In the genomic region with DNA sequence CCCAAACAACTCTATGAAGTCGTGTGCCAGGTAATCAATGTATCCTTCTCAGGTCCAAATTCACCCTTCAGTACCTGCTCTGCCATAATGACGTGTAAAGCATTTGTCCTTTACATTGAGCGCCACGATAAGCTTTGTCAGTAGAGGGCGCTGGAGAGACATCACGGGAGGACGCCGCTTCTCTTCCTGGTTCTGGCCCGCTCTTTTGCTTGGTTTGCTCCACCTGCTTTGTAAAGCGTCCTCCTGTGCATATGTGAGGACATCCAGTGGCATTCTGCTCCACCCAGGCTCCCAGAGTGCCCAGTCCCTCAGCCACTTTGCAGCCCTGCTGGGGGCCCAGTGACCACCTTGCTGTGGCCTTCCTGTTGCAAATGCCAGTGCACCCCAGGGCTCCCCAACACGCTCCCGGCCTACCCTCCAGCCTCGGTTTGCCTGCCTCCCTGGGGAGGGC, we compare ENCODE assay signal across 8 cellular contexts.
DNase-seq lines count a peak whose midpoint lies in the region; ATAC-seq, FAIRE-seq and TF ChIP-seq lines count a peak whose summit lies in the region.

No MANE protein-coding gene starts in this region.

- no peaks in the 10 kb centered on the region for H3K9me2 ChIP-seq in OCI-LY1 (ENCODE audit: low read depth, low read length)

- FAIRE-seq in small intestine (lab: Jason Lieb, UNC), result no peak

- H3K79me2 ChIP-seq in OCI-LY1 (ENCODE audit: insufficient read depth, low read length), result no peaks in the 10 kb centered on the region

- H2AFZ ChIP-seq in OCI-LY1 (ENCODE audit: low read length), result no peak overlapping the region

- H3K36me3 ChIP-seq in OCI-LY1 (ENCODE audit: insufficient read depth, low read length) (no peaks in the 10 kb centered on the region), small intestine (ENCODE audit: control insufficient read depth in 2 of 2, insufficient read depth in 2 of 2, low read length in 2 of 2) (no peaks in the 10 kb centered on the region)

- no peak overlapping the region for H3K9ac ChIP-seq in OCI-LY1 (ENCODE audit: low read length)

- H3K27ac ChIP-seq in OCI-LY1 (ENCODE audit: low read depth, low read length, poor library complexity, severe bottlenecking) (no peak overlapping the region), small intestine (ENCODE audit: low read depth in 1 of 2, low read length in 1 of 2) (no peak overlapping the region)

- no peaks in the 10 kb centered on the region for H3K9me3 ChIP-seq in OCI-LY1 (ENCODE audit: low read length)
- peaks cover 2% of the 10 kb centered on the region for H3K9me3 ChIP-seq in small intestine (ENCODE audit: control insufficient read depth, low read depth)

- 41 to 49% (median 43%) methylated on average over 13 of the region's 13 CpGs for WGBS in small intestine, 3 donors

- H3F3A ChIP-seq in OCI-LY1 (ENCODE audit: insufficient read depth, low read length), result no peaks in the 10 kb centered on the region

- H4K20me1 ChIP-seq in OCI-LY1 (ENCODE audit: insufficient read depth, low read length), result no peaks in the 10 kb centered on the region

- H3K27me3 ChIP-seq in OCI-LY1 (ENCODE audit: insufficient read depth, low read length) (no peaks in the 10 kb centered on the region), small intestine (ENCODE audit: control insufficient read depth in 2 of 2, insufficient read depth in 2 of 2, low read length in 2 of 2) (no peaks in the 10 kb centered on the region)

- H3K4me2 ChIP-seq in OCI-LY1 (ENCODE audit: low read length), result no peak overlapping the region

- TF ChIP-seq CTCF in OCI-LY1 (IDR thresholded peaks at IDR 0.05; ENCODE audit: low read length), result peak; percentile 78

- ATAC-seq in HG02798 (IDR thresholded peaks at IDR 0.05; ENCODE audit: poor library complexity, unreplicated experiment), result peak; percentile 56

- H3K4me3 ChIP-seq in OCI-LY1 (ENCODE audit: low read depth, low read length, poor library complexity, severe bottlenecking) (no peak overlapping the region), small intestine (ENCODE audit: low read depth in 1 of 2, low read length in 2 of 2) (no peak overlapping the region)

- DNase-seq in activated CD4-positive, alpha-beta T cell treated with anti-CD3 and anti-CD28 coated beads for 24 hours (ENCODE audit: low read depth in 2 of 2), result peak; percentile 8 to 36
- DNase-seq in activated CD4-positive, alpha-beta T cell treated with anti-CD3 and anti-CD28 coated beads for 4 hours, result no peak
- DNase-seq in cerebellar cortex (ENCODE audit: low spot score) (peak; percentile 17), small intestine (peak; percentile 29), NCI-H345 (lab: John Stamatoyannopoulos, UW) (no peak), NCI-H226 (no peak)

- no peaks in the 10 kb centered on the region for H3K4me1 ChIP-seq in OCI-LY1 (ENCODE audit: insufficient read depth, low read length, severe bottlenecking)
- no peaks in the 10 kb centered on the region for H3K4me1 ChIP-seq in small intestine (ENCODE audit: control insufficient read depth in 2 of 2, insufficient read depth in 1 of 2, low read depth in 1 of 2, low read length in 1 of 2)

Comparison
In these comparisons a context has a peak if more than half of its experiments do, and no peak if none do; other contexts are left out.
1. DNase-seq: peak in activated CD4-positive, alpha-beta T cell treated with anti-CD3 and anti-CD28 coated beads for 24 hours (2 of 2), cerebellar cortex (single experiment) and small intestine (single experiment); none in activated CD4-positive, alpha-beta T cell treated with anti-CD3 and anti-CD28 coated beads for 4 hours (0 of 2), NCI-H345 (single experiment) and NCI-H226 (single experiment).